8 cellular contexts compared by ENCODE assay signal in genomic region chr3:27680517-27681246, GRCh38. TPM values are rescaled to one million over a fixed set of nuclear protein-coding genes. Genes with fewer than 3 reads are reported as not detected.
DNase-seq lines count a peak whose midpoint lies in the region; ATAC-seq, FAIRE-seq and TF ChIP-seq lines count a peak whose summit lies in the region.

No MANE protein-coding gene starts in this region.

- H3K27ac ChIP-seq in astrocyte (ENCODE audit: low read depth, low read length) = peak overlapping the region; percentile 46

- peak; percentile 7 for ATAC-seq in GM19023 (IDR thresholded peaks at IDR 0.05; ENCODE audit: unreplicated experiment)
- ATAC-seq in HG03280 (IDR thresholded peaks at IDR 0.05; ENCODE audit: unreplicated experiment) = peak; percentile 16
- peak in 1 of 2 donors; percentile 20 for ATAC-seq in natural killer cell treated with Interleukin-12 subunit alpha and Interleukin-12 subunit beta and Interleukin-15 and Interleukin-18, amount 100 ng/mL, for 72 hours

- H3K27me3 Mint-ChIP-seq in astrocyte (ENCODE audit: low read depth, unreplicated experiment) = no peaks in the 10 kb centered on the region
- no peaks in the 10 kb centered on the region for H3K27me3 Mint-ChIP-seq in natural killer cell treated with Interleukin-12 subunit alpha and Interleukin-12 subunit beta and Interleukin-15 and Interleukin-18, amount 100 ng/mL, for 72 hours

- H3K36me3 ChIP-seq in astrocyte (ENCODE audit: insufficient read depth, low read length) (no peaks in the 10 kb centered on the region), BE2C (no peaks in the 10 kb centered on the region)

- H3K4me1 ChIP-seq in astrocyte (ENCODE audit: insufficient read depth, low read length) (peaks cover 22% of the 10 kb centered on the region), BE2C (no peaks in the 10 kb centered on the region)

- H3K27ac Mint-ChIP-seq in astrocyte (ENCODE audit: unreplicated experiment) = peak overlapping the region; percentile 83
- H3K27ac Mint-ChIP-seq in natural killer cell treated with Interleukin-12 subunit alpha and Interleukin-12 subunit beta and Interleukin-15 and Interleukin-18, amount 100 ng/mL, for 72 hours = peak overlapping the region; percentile 46 to 85

- FAIRE-seq in astrocyte (lab: Jason Lieb, UNC) (peak; percentile 50), frontal cortex (lab: Jason Lieb, UNC) (no peak)

- H3K4me3 Mint-ChIP-seq in astrocyte (ENCODE audit: unreplicated experiment) = no peak overlapping the region
- H3K4me3 Mint-ChIP-seq in natural killer cell treated with Interleukin-12 subunit alpha and Interleukin-12 subunit beta and Interleukin-15 and Interleukin-18, amount 100 ng/mL, for 72 hours = peak overlapping the region; percentile 69

- H2AFZ ChIP-seq in astrocyte (ENCODE audit: low read depth, low read length) = peak overlapping the region; percentile 75

- H4K20me1 ChIP-seq in astrocyte (ENCODE audit: insufficient read depth, low read length) = no peaks in the 10 kb centered on the region

- no peaks in the 10 kb centered on the region for H3K9me3 ChIP-seq in astrocyte (ENCODE audit: insufficient read depth, low read depth, low read length)
- no peaks in the 10 kb centered on the region for H3K9me3 ChIP-seq in BE2C

- no peaks in the 10 kb centered on the region for H3K36me3 Mint-ChIP-seq in astrocyte (ENCODE audit: low read depth, unreplicated experiment)
- no peaks in the 10 kb centered on the region for H3K36me3 Mint-ChIP-seq in natural killer cell treated with Interleukin-12 subunit alpha and Interleukin-12 subunit beta and Interleukin-15 and Interleukin-18, amount 100 ng/mL, for 72 hours

- no peak overlapping the region for H3K4me3 ChIP-seq in astrocyte (ENCODE audit: insufficient read depth, low read depth, low read length)
- H3K4me3 ChIP-seq in BE2C (ENCODE audit: low read depth, low read length) = no peak overlapping the region

- peaks cover 1% of the 10 kb centered on the region for H3K9me3 Mint-ChIP-seq in astrocyte (ENCODE audit: unreplicated experiment)
- no peaks in the 10 kb centered on the region for H3K9me3 Mint-ChIP-seq in natural killer cell treated with Interleukin-12 subunit alpha and Interleukin-12 subunit beta and Interleukin-15 and Interleukin-18, amount 100 ng/mL, for 72 hours

- DNase-seq in astrocyte (ENCODE audit: low read depth) = peak; percentile 26
- DNase-seq in natural killer cell treated with Interleukin-12 subunit alpha and Interleukin-12 subunit beta and Interleukin-15 and Interleukin-18, amount 100 ng/mL, for 72 hours (ENCODE audit: low spot score) = no peak
- no peak for DNase-seq in NCI-H1417 treated with DMSO at 0.1 percent for 48 hours (lab: John Stamatoyannopoulos, UW)
- no peak for DNase-seq in BE2C
- no peak for DNase-seq in NOMO-1 treated with dmso at 0.1 percent for 144 hours (lab: John Stamatoyannopoulos, UW; ENCODE audit: unreplicated experiment)
- DNase-seq in frontal cortex (ENCODE audit: low spot score in 2 of 2) = no peak

- H3K4me1 Mint-ChIP-seq in astrocyte (ENCODE audit: low read depth, unreplicated experiment) = peaks cover 3% of the 10 kb centered on the region
- peaks cover 5 to 8% of the 10 kb centered on the region in 2 donors for H3K4me1 Mint-ChIP-seq in natural killer cell treated with Interleukin-12 subunit alpha and Interleukin-12 subunit beta and Interleukin-15 and Interleukin-18, amount 100 ng/mL, for 72 hours (ENCODE audit: low read depth in 2 of 2)

- H3K27me3 ChIP-seq in astrocyte (ENCODE audit: insufficient read depth, low read length) = no peaks in the 10 kb centered on the region
- H3K27me3 ChIP-seq in BE2C = no peaks in the 10 kb centered on the region

- no peak for TF ChIP-seq CTCF in astrocyte (IDR thresholded peaks at IDR 0.05; ENCODE audit: insufficient read depth, low read depth, low read length)
- TF ChIP-seq CTCF in BE2C (IDR thresholded peaks at IDR 0.05; ENCODE audit: low read depth, low read length) = no peak

- H3K9ac ChIP-seq in astrocyte (ENCODE audit: low read length) = peak overlapping the region; percentile 40

- H3K4me2 ChIP-seq in astrocyte (ENCODE audit: low read length) = peak overlapping the region; percentile 76

- no peaks in the 10 kb centered on the region for H3K79me2 ChIP-seq in astrocyte (ENCODE audit: insufficient read depth, low read length)

RNA-seq across cellular contexts. Expression of gene EOMES, which starts 41.4 kb away (rescaled TPM):
- total RNA-seq in astrocyte (not detected in 2 replicates), frontal cortex (6.9 TPM)
- 100 to 1,000 TPM; 117 to 270 TPM for total RNA-seq in natural killer cell treated with Interleukin-12 subunit alpha and Interleukin-12 subunit beta and Interleukin-15 and Interleukin-18, amount 100 ng/mL, for 72 hours
- polyA plus RNA-seq in BE2C (2012; ENCODE audit: insufficient read depth, insufficient read length, low read depth) = not detected

Comparison
In these comparisons a context has a peak if more than half of its experiments do, and no peak if none do; other contexts are left out.
1. RNA of gene EOMES, which starts 41.4 kb away (total RNA-seq): 117 to 270 TPM in natural killer cell treated with Interleukin-12 subunit alpha and Interleukin-12 subunit beta and Interleukin-15 and Interleukin-18, amount 100 ng/mL, for 72 hours; 6.9 TPM in frontal cortex (single experiment) and not detected in astrocyte; every median in the first group is over 10 times any median in the second.